Comparison of ENCODE assay signal across 8 cellular contexts in the genomic region with DNA sequence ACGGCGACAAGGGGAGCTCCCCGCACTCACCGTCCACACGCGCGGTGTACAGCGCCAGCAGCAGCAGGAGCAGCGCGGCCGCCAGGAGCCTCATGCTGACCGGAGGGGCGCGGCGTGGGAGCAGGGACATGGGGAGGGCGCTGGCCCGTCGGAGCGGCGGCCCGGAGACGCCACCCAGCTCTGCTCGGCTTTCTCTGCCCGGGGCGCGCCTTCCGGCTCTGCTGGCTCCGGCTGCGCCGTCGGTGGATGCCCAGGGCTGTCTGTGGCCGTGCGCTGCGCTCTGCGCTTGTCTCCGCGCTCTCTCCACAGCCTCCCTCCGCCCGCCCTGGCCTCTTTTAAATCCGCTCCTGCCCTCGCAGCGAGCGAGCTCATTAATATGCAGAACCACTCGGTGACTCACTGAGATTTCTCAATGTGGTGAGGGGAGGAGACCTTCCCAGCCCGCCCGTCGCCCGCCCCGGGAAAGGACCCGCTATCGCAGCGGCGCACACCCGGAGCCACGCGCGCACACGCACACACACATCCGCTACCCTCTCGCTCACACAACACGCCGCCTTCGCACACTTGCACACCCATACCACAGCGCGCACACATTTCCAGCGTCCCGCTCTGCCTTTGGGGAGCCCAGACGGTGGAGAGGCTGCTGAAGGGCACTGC. TPM values are rescaled to one million over a fixed set of nuclear protein-coding genes. Genes with fewer than 3 reads are reported as not detected.
A peak's percentile ranks its signal among the peaks of the same experiment; 100 is the strongest.
DNase-seq lines count a peak whose midpoint lies in the region; ATAC-seq and TF ChIP-seq lines count a peak whose summit lies in the region.

A gene with protein sequence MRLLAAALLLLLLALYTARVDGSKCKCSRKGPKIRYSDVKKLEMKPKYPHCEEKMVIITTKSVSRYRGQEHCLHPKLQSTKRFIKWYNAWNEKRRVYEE (minus strand): TSS at position 307 of the 657 bp plus-strand sequence. CDS start 213 bp downstream, at position 94.

- TF ChIP-seq EP300 in stomach (IDR thresholded peaks at IDR 0.05) = no peak

- no peak within 1 kb of the TSS for H3K27ac Mint-ChIP-seq in activated naive CD4-positive, alpha-beta T cell treated with anti-CD3 and anti-CD28 coated beads, Interleukin-2, amount 10 ng/mL, durations not matched to agents 7 days and 5 days

- H3K9me3 ChIP-seq in A673 (ENCODE audit: low read depth, low read length, poor library complexity, severe bottlenecking) (no peaks in the 10 kb centered on the region), body of pancreas (no peaks in the 10 kb centered on the region), stomach (no peaks in the 10 kb centered on the region)

- TF ChIP-seq CTCF in A673 (conservative IDR thresholded peaks at IDR 0.05; ENCODE audit: low read depth, low read length) (no peak), body of pancreas (IDR thresholded peaks at IDR 0.05) (no peak), stomach (IDR thresholded peaks at IDR 0.05) (no peak)

- no peaks in the 10 kb centered on the region for H3K36me3 Mint-ChIP-seq in activated naive CD4-positive, alpha-beta T cell treated with anti-CD3 and anti-CD28 coated beads, Interleukin-2, amount 10 ng/mL, durations not matched to agents 7 days and 5 days

- H3K4me3 Mint-ChIP-seq in activated naive CD4-positive, alpha-beta T cell treated with anti-CD3 and anti-CD28 coated beads, Interleukin-2, amount 10 ng/mL, durations not matched to agents 7 days and 5 days = no peak within 1 kb of the TSS

- H3K27me3 Mint-ChIP-seq in activated naive CD4-positive, alpha-beta T cell treated with anti-CD3 and anti-CD28 coated beads, Interleukin-2, amount 10 ng/mL, durations not matched to agents 7 days and 5 days = peaks cover 81% of the 10 kb centered on the region

- TF ChIP-seq POLR2A in body of pancreas (IDR thresholded peaks at IDR 0.05) (no peak), stomach (IDR thresholded peaks at IDR 0.05) (no peak)

- H3K4me1 ChIP-seq in A673 (ENCODE audit: insufficient read depth, low read length, poor library complexity, severe bottlenecking) (no peaks in the 10 kb centered on the region), body of pancreas (no peaks in the 10 kb centered on the region), stomach (peaks cover 0 to 14% (median 6%) of the 10 kb centered on the region in 4 donors)

- DNase-seq in A673 (ENCODE audit: low spot score) (peak; percentile 91), LHCN-M2 (ENCODE audit: low read depth) (peak; percentile 29), body of pancreas (peak in 2 of 4 donors; percentile 11 to 20), iPS-NIHi7 (ENCODE audit: extremely low spot score) (peak; percentile 80), stomach (no peak)
- DNase-seq in activated naive CD4-positive, alpha-beta T cell treated with anti-CD3 and anti-CD28 coated beads, Interleukin-2, amount 10 ng/mL, durations not matched to agents 7 days and 5 days = no peak

- intact Hi-C loops in A673 (cut with micrococcal nuclease; ENCODE audit: unreplicated experiment) (no loop called here), body of pancreas (cut with DNase I) (no loop called here), stomach (cut with DNase I; ENCODE audit: low total_unique reads) (no loop called here)

- WGBS in body of pancreas, 2 donors = 2% methylated on average over 10 to 60 of the region's 68 CpGs
- WGBS in stomach, 5 donors = 1 to 5% (median 2%) methylated on average over 31 to 68 of the region's 68 CpGs

- H3K9me3 Mint-ChIP-seq in activated naive CD4-positive, alpha-beta T cell treated with anti-CD3 and anti-CD28 coated beads, Interleukin-2, amount 10 ng/mL, durations not matched to agents 7 days and 5 days = no peaks in the 10 kb centered on the region

- ATAC-seq in body of pancreas (peak; percentile 45), GM21737 (IDR thresholded peaks at IDR 0.05; ENCODE audit: unreplicated experiment) (no peak), GM19467 (IDR thresholded peaks at IDR 0.05; ENCODE audit: unreplicated experiment) (no peak)

- peaks cover 50% of the 10 kb centered on the region for H3K27me3 ChIP-seq in A673 (replicated peaks; ENCODE audit: insufficient read depth, low read depth, low read length, poor library complexity)
- peaks cover 0 to 3% of the 10 kb centered on the region in 2 donors for H3K27me3 ChIP-seq in body of pancreas
- peaks cover 4 to 88% (median 32%) of the 10 kb centered on the region in 3 donors for H3K27me3 ChIP-seq in stomach

- no peaks in the 10 kb centered on the region for H3K36me3 ChIP-seq in A673 (ENCODE audit: insufficient read depth, low read length, poor library complexity, severe bottlenecking)
- H3K36me3 ChIP-seq in body of pancreas (replicated peaks in 1 of 2; ENCODE audit: insufficient read depth in 1 of 2, low read depth in 2 of 2) = no peaks in the 10 kb centered on the region
- no peaks in the 10 kb centered on the region for H3K36me3 ChIP-seq in stomach

- H3K4me1 Mint-ChIP-seq in activated naive CD4-positive, alpha-beta T cell treated with anti-CD3 and anti-CD28 coated beads, Interleukin-2, amount 10 ng/mL, durations not matched to agents 7 days and 5 days = peaks cover 2% of the 10 kb centered on the region

- peak within 1 kb of the TSS; percentile 27 for H3K4me3 ChIP-seq in A673 (ENCODE audit: low read depth, low read length, poor library complexity, severe bottlenecking)
- no peak within 1 kb of the TSS for H3K4me3 ChIP-seq in body of pancreas
- peak within 1 kb of the TSS; percentile 20 to 44 (median 29) for H3K4me3 ChIP-seq in stomach

- no TSS peak for BruUV-seq in A673 (replicated peaks; lab: Mats Ljungman, UMichigan)

- CTCF ChIA-PET in A673 (lab: Charles Lee) = interaction anchor here (0.6 to 0.7 kb wide), 3 partner anchors 12 to 150 kb away, joined by 3 to 5 read pairs (median 3); no protein-coding TSS in a partner anchor
- CTCF ChIA-PET in activated naive CD4-positive, alpha-beta T cell treated with anti-CD3 and anti-CD28 coated beads, Interleukin-2, amount 10 ng/mL, durations not matched to agents 7 days and 5 days (lab: Charles Lee) = interaction anchor here (7.2 kb wide), 1 partner anchor 12 kb away, joined by 36 read pairs; no protein-coding TSS in a partner anchor

- POLR2A ChIA-PET in A673 (lab: Charles Lee; ENCODE audit: low non-redundant PET) = no interaction called here

- H3K27ac ChIP-seq in A673 (ENCODE audit: low read depth, low read length, poor library complexity, severe bottlenecking) (no peak within 1 kb of the TSS), body of pancreas (no peak within 1 kb of the TSS), stomach (peak within 1 kb of the TSS in 1 of 5 donors; percentile 42)

RNA-seq across cellular contexts. Expression of the gene that starts here (rescaled TPM):
- total RNA-seq in A673 (2021) = 0.17 TPM in 1 of 2 replicates, not detected in the other
- total RNA-seq in LHCN-M2 (2014; rRNA removed) = not detected in 2 replicates
- not detected for polyA plus RNA-seq in LHCN-M2 (2012)
- total RNA-seq in body of pancreas = 10 to 100 TPM; 17.9 to 49.4 TPM
- total RNA-seq in stomach = 10 to 100 TPM in 3 of 5 donors, not detected in 2; 15.6 to 82.0 (median 27.9) TPM
- 10 to 100 TPM; 12.7 to 51.6 (median 36.3) TPM for polyA plus RNA-seq in stomach

Comparison
In these comparisons a context has a peak if more than half of its experiments do, and no peak if none do; other contexts are left out.
1. Peak in DNase-seq and H3K4me3 ChIP-seq in A673; RNA of the gene not detected or under 1 TPM.
2. Peak in DNase-seq in LHCN-M2; RNA of the gene not detected or under 1 TPM.
3. H3K4me3 ChIP-seq: peak in stomach (4 of 4); none in body of pancreas (0 of 2).